In genomic region chr9:125241000-125241862, GRCh38 we compare ENCODE assay signal across 8 cellular contexts. TPM values are rescaled to one million over a fixed set of nuclear protein-coding genes. Genes with fewer than 3 reads are reported as not detected.
DNase-seq lines count a peak whose midpoint lies in the region; ATAC-seq and TF ChIP-seq lines count a peak whose summit lies in the region.

HSPA5 (minus strand) TSS chr9:125241343; CDS start chr9:125241126, 217 bp downstream.

- TF ChIP-seq RAD21 in liver (IDR thresholded peaks at IDR 0.05): peak; percentile 13 to 17

- H3K9me3 ChIP-seq in CD4-positive, alpha-beta T cell (ENCODE audit: control insufficient read depth, low read length): no peaks in the 10 kb centered on the region
- no peaks in the 10 kb centered on the region for H3K9me3 ChIP-seq in liver (ENCODE audit: control insufficient read depth in 4 of 4, low read length in 3 of 4)

- CTCF ChIA-PET in CD4-positive, alpha-beta T cell (lab: Charles Lee): interaction anchor here (1.0 to 2.4 kb wide), 2 partner anchors 21 to 29 kb away, joined by 4 to 23 read pairs; partner anchors contain the start of gene GAPVD1
- CTCF ChIA-PET in activated CD4-positive, alpha-beta memory T cell treated with anti-CD3 and anti-CD28 coated beads for 36 hours (lab: Charles Lee): interaction anchor here (0.7 to 2.7 kb wide), 3 partner anchors 21 to 51 kb away, joined by 3 to 17 read pairs (median 4); partner anchors contain the start of gene GAPVD1

- no peak for TF ChIP-seq CTCF in CD4-positive, alpha-beta T cell (IDR thresholded peaks at IDR 0.05)
- TF ChIP-seq CTCF in dorsolateral prefrontal cortex (IDR thresholded peaks at IDR 0.05 in 54 of 56, conservative IDR thresholded peaks at IDR 0.05 in 2 of 56; ENCODE audit: low read depth in 1 of 56, partially characterized antibody in 56 of 56) (peak in 22 of 56 donors; percentile 3 to 47 (median 24)), liver (IDR thresholded peaks at IDR 0.05; ENCODE audit: low read depth, low read length, missing input control) (no peak)

- peaks cover 2 to 43% (median 35%) of the 10 kb centered on the region in 4 donors for H3K4me1 ChIP-seq in liver (ENCODE audit: control insufficient read depth in 4 of 4, insufficient read depth in 4 of 4, low read length in 3 of 4)

- POLR2A ChIA-PET in CD4-positive, alpha-beta T cell (lab: Charles Lee): interaction anchor here (0.7 to 3.8 kb wide), 32 partner anchors 8 to 391 kb away, joined by 3 to 119 read pairs (median 6); partner anchors contain the start of genes GAPVD1, GOLGA1, PPP6C and RABEPK
- POLR2A ChIA-PET in activated CD4-positive, alpha-beta memory T cell treated with anti-CD3 and anti-CD28 coated beads for 36 hours (lab: Charles Lee): interaction anchor here (0.5 to 3.8 kb wide), 26 partner anchors 8 to 622 kb away, joined by 3 to 66 read pairs (median 4); partner anchors contain the start of genes ARPC5L, GAPVD1, GOLGA1 and RABEPK

- H3K9me3 Mint-ChIP-seq in CD4-positive, alpha-beta T cell: no peaks in the 10 kb centered on the region
- no peaks in the 10 kb centered on the region for H3K9me3 Mint-ChIP-seq in activated CD4-positive, alpha-beta memory T cell treated with anti-CD3 and anti-CD28 coated beads for 36 hours

- H3K36me3 ChIP-seq in liver (ENCODE audit: control insufficient read depth in 4 of 4, insufficient read depth in 3 of 4, low read depth in 1 of 4, low read length in 3 of 4): peaks cover 2 to 31% (median 23%) of the 10 kb centered on the region in 4 donors

- peaks cover 58% of the 10 kb centered on the region for H3K36me3 Mint-ChIP-seq in CD4-positive, alpha-beta T cell (ENCODE audit: low read depth)
- H3K36me3 Mint-ChIP-seq in activated CD4-positive, alpha-beta memory T cell treated with anti-CD3 and anti-CD28 coated beads for 36 hours: peaks cover 51% of the 10 kb centered on the region

- H3K4me3 ChIP-seq in dorsolateral prefrontal cortex (peak within 1 kb of the TSS; percentile 68 to 100 (median 98)), liver (ENCODE audit: low read depth in 1 of 3, low read length in 3 of 3) (peak within 1 kb of the TSS; percentile 78 to 98 (median 96))

- H3K27ac Mint-ChIP-seq in CD4-positive, alpha-beta T cell: peak within 1 kb of the TSS; percentile 98
- peak within 1 kb of the TSS; percentile 98 for H3K27ac Mint-ChIP-seq in activated CD4-positive, alpha-beta memory T cell treated with anti-CD3 and anti-CD28 coated beads for 36 hours

- peak within 1 kb of the TSS; percentile 95 to 99 for H3K9ac ChIP-seq in liver (ENCODE audit: low read depth in 1 of 2, low read length in 2 of 2)

- peaks cover 55% of the 10 kb centered on the region for H3K4me1 Mint-ChIP-seq in CD4-positive, alpha-beta T cell (ENCODE audit: low read depth)
- H3K4me1 Mint-ChIP-seq in activated CD4-positive, alpha-beta memory T cell treated with anti-CD3 and anti-CD28 coated beads for 36 hours (ENCODE audit: low read depth): peaks cover 46% of the 10 kb centered on the region

- peak within 1 kb of the TSS; percentile 98 for H3K4me3 Mint-ChIP-seq in CD4-positive, alpha-beta T cell
- peak within 1 kb of the TSS; percentile 94 for H3K4me3 Mint-ChIP-seq in activated CD4-positive, alpha-beta memory T cell treated with anti-CD3 and anti-CD28 coated beads for 36 hours

- ATAC-seq in CD4-positive, alpha-beta T cell (ENCODE audit: poor library complexity): peak; percentile 90
- peak; percentile 93 for ATAC-seq in GM19438 (IDR thresholded peaks at IDR 0.05; ENCODE audit: low read depth, unreplicated experiment)
- peak; percentile 67 for ATAC-seq in HG03575 (IDR thresholded peaks at IDR 0.05; ENCODE audit: extremely low read depth, insufficient number of reproducible peaks, low FRiP score, unreplicated experiment)

- peak within 1 kb of the TSS; percentile 96 for H3K27ac ChIP-seq in CD4-positive, alpha-beta T cell (ENCODE audit: low read depth, low read length)
- H3K27ac ChIP-seq in dorsolateral prefrontal cortex (peak within 1 kb of the TSS; percentile 51 to 99 (median 93)), liver (ENCODE audit: low read depth in 1 of 2, low read length in 2 of 2) (peak within 1 kb of the TSS; percentile 80 to 96)

- H3K27me3 Mint-ChIP-seq in CD4-positive, alpha-beta T cell: no peaks in the 10 kb centered on the region
- peaks cover 2% of the 10 kb centered on the region for H3K27me3 Mint-ChIP-seq in activated CD4-positive, alpha-beta memory T cell treated with anti-CD3 and anti-CD28 coated beads for 36 hours

- under 1% methylated on average over 59 of the region's 59 CpGs for WGBS in liver

- intact Hi-C loops in CD4-positive, alpha-beta T cell (cut with DNase I, micrococcal nuclease): loop anchor here (1.0 to 10.0 kb wide), 7 partner anchors 20 to 504 kb away; partner anchors contain the start of genes GAPVD1 (in 2 of the 2), PPP6C (in 2 of the 2), ARPC5L (in 1 of the 2) and PBX3 (in 1 of the 2)
- intact Hi-C loops in activated CD4-positive, alpha-beta memory T cell treated with anti-CD3 and anti-CD28 coated beads for 36 hours (cut with micrococcal nuclease): loop anchor here (1.0 to 5.0 kb wide), 8 partner anchors 20 to 469 kb away; partner anchors contain the start of genes GAPVD1, GOLGA1, NR6A1 and PPP6C
- intact Hi-C loops in dorsolateral prefrontal cortex (cut with DNase I): loop anchor here (1.0 to 5.0 kb wide), 5 partner anchors 20 to 299 kb away; partner anchors contain the start of genes RABEPK (in 2 of the 2), GAPVD1 (in 1 of the 2), GOLGA1 (in 1 of the 2) and PPP6C (in 1 of the 2)

- no peaks in the 10 kb centered on the region for H3K27me3 ChIP-seq in CD4-positive, alpha-beta T cell (ENCODE audit: control insufficient read depth, insufficient read depth, low read length)
- H3K27me3 ChIP-seq in dorsolateral prefrontal cortex (no peaks in the 10 kb centered on the region), liver (ENCODE audit: control insufficient read depth in 4 of 4, insufficient read depth in 4 of 4, low read length in 3 of 4) (no peaks in the 10 kb centered on the region)

- DNase-seq in CD4-positive, alpha-beta T cell: peak; percentile 98 to 100 (median 99)
- DNase-seq in NCI-H82 treated with DMSO at 0.1 percent for 48 hours (lab: John Stamatoyannopoulos, UW; ENCODE audit: unreplicated experiment) (peak; percentile 96), dorsolateral prefrontal cortex (peak; percentile 99 to 100 (median 100))
- peak; percentile 100 for DNase-seq in activated CD4-positive, alpha-beta memory T cell treated with anti-CD3 and anti-CD28 coated beads for 36 hours
- DNase-seq in stimulated activated CD4-positive, alpha-beta T cell treated with anti-CD3 and anti-CD28 coated beads, Interleukin-4, amount 100 ng/mL, for 24 hours: peak; percentile 100

TF ChIP-seq in liver, 16 proteins besides CTCF, POLR2A, EP300 and RAD21 (continues in another document):
- no peak for TF ChIP-seq FOXA2 (IDR thresholded peaks at IDR 0.05)
- TF ChIP-seq FOXA1 (IDR thresholded peaks at IDR 0.05): no peak
- peak; percentile 92 for TF ChIP-seq NR2F2 (IDR thresholded peaks at IDR 0.05)
- peak; percentile 95 for TF ChIP-seq TAF1 (conservative IDR thresholded peaks at IDR 0.05)
- peak; percentile 85 to 95 for TF ChIP-seq GABPA (IDR thresholded peaks at IDR 0.05 in 1 of 2, conservative IDR thresholded peaks at IDR 0.05 in 1 of 2)
- peak; percentile 99 for TF ChIP-seq SP1 (IDR thresholded peaks at IDR 0.05)
- TF ChIP-seq ZBTB33 (IDR thresholded peaks at IDR 0.05): no peak
- no peak for TF ChIP-seq JUND (IDR thresholded peaks at IDR 0.05)
- no peak for TF ChIP-seq EGR1 (IDR thresholded peaks at IDR 0.05; ENCODE audit: low read depth in 2 of 2)
- TF ChIP-seq YY1 (IDR thresholded peaks at IDR 0.05): no peak
- peak in 1 of 2 donors; percentile 20 for TF ChIP-seq HNF4A (conservative IDR thresholded peaks at IDR 0.05)
- TF ChIP-seq MAX (IDR thresholded peaks at IDR 0.05): no peak
- peak in 1 of 2 donors; percentile 14 for TF ChIP-seq RXRA (IDR thresholded peaks at IDR 0.05)
- peak; percentile 40 for TF ChIP-seq ATF3 (IDR thresholded peaks at IDR 0.05)
- no peak for TF ChIP-seq HNF4G (IDR thresholded peaks at IDR 0.05)

RNA-seq across cellular contexts. Expression of gene HSPA5, which starts in this region (rescaled TPM):
- total RNA-seq in CD4-positive, alpha-beta T cell: 100 to 1,000 TPM; 276 to 280 TPM
- total RNA-seq in activated CD4-positive, alpha-beta memory T cell treated with anti-CD3 and anti-CD28 coated beads for 36 hours: 100 to 1,000 TPM; 169 to 170 TPM
- total RNA-seq in dorsolateral prefrontal cortex (100 to 1,000 TPM in 74 of 120 experiments, 10 to 100 TPM in 46; 62.3 to 341 (median 107) TPM), liver (100 to 1,000 TPM; 108 to 342 TPM)
- polyA plus RNA-seq in liver: 100 to 1,000 TPM; 135 to 338 TPM

Comparison
In these comparisons a context has a peak if more than half of its experiments do, and no peak if none do; other contexts are left out.
1. Peak in every context shown above with its lines: DNase-seq, ATAC-seq, H3K4me3 ChIP-seq and H3K27ac ChIP-seq.